ENCODE assay signal across 11 cellular contexts in the genomic region with DNA sequence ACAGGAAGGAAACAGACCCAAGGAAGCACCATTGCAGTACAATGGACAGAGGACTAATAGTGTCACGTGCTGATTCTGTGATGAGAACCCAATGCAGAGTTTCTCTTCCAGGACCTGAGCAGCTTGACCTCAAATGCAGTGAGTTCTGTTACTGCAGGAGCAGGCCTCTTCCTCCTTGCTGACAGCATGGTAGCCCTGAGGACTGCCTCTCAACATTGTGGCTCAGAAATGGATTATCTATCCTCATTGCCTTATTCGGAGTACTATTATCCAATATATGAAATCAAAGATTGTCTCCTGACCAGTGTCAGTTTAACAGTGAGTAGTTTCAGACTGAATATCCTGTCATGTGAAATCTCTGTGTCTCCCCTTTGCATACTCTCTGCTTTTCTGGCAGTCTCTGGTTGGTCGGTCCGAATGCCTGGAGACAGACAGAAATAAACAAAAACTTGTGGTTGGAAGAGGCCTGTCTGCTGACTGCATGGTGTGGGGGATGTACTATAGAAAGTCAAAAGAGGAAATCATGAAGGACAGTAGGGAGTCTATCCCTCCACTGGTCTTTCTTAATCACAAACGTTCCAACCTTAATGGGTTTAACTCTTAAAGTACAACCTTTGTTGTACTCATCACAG. TPM values are rescaled to one million over a fixed set of nuclear protein-coding genes. Genes with fewer than 3 reads are reported as not detected.
DNase-seq lines count a peak whose midpoint lies in the region; ATAC-seq and TF ChIP-seq lines count a peak whose summit lies in the region.
"Had no signal": no experiment of that assay in that cellular context is flagged by ENCODE, and none has a peak within 500 bp of the region (broad histone marks: within the 10 kb centered on the region; RNA-seq: fewer than 3 reads in every experiment).

No MANE protein-coding gene starts in this region.

- H3K27me3 Mint-ChIP-seq in type B pancreatic cell: no peaks in the 10 kb centered on the region

- no peaks in the 10 kb centered on the region for H3K36me3 Mint-ChIP-seq in type B pancreatic cell

- H3K9me3 Mint-ChIP-seq in type B pancreatic cell: no peaks in the 10 kb centered on the region

- H3K4me3 Mint-ChIP-seq in type B pancreatic cell: no peak overlapping the region

- peak; percentile 49 for DNase-seq in GM13977 (ENCODE audit: low spot score)
- DNase-seq in foreskin melanocyte: peak; percentile 99
- no peak for DNase-seq in type B pancreatic cell (ENCODE audit: extremely low spot score, unreplicated experiment)
- no peak for DNase-seq in H7
- DNase-seq in activated CD8-positive, alpha-beta memory T cell treated with anti-CD3 and anti-CD28 coated beads, Interleukin-2, amount 50 U/mL, for 4 hours: no peak
- no peak for DNase-seq in effector memory CD4-positive, alpha-beta T cell
- DNase-seq: activated CD4-positive, alpha-beta T cell treated with anti-CD3 and anti-CD28 coated beads, Interleukin-2, amount 50 U/mL, for 48 hours; DMS 273 treated with DMSO at 0.1 percent for 48 hours; effector CD4-positive, alpha-beta T cell had no signal

- H3K4me1 Mint-ChIP-seq in type B pancreatic cell (ENCODE audit: unreplicated experiment): no peaks in the 10 kb centered on the region

- no peaks in the 10 kb centered on the region for H3K36me3 ChIP-seq in H7 (replicated peaks; ENCODE audit: control insufficient read depth, insufficient read depth, low read length)
- H3K36me3 ChIP-seq in effector memory CD4-positive, alpha-beta T cell (ENCODE audit: control insufficient read depth, insufficient read depth, low read length): no peaks in the 10 kb centered on the region

- no peak overlapping the region for H3K27ac Mint-ChIP-seq in type B pancreatic cell

- no peak overlapping the region for H3K4me3 ChIP-seq in H7 (ENCODE audit: insufficient read depth, low read depth, low read length)
- H3K4me3 ChIP-seq in effector memory CD4-positive, alpha-beta T cell (ENCODE audit: insufficient read depth, low read depth, low read length, poor library complexity, severe bottlenecking): no peak overlapping the region

- no peak for TF ChIP-seq CTCF in GM13977 (IDR thresholded peaks at IDR 0.05; ENCODE audit: extremely low read depth, insufficient read depth, missing control alignments)
- TF ChIP-seq CTCF in type B pancreatic cell (conservative IDR thresholded peaks at IDR 0.05): no peak

- H3K27me3 ChIP-seq in H7 (ENCODE audit: control insufficient read depth, insufficient read depth, low read length): no peaks in the 10 kb centered on the region
- peaks cover 2% of the 10 kb centered on the region for H3K27me3 ChIP-seq in effector memory CD4-positive, alpha-beta T cell (replicated peaks; ENCODE audit: control insufficient read depth, insufficient read depth, low read length, poor library complexity, severe bottlenecking)

- ATAC-seq in GM21447 (IDR thresholded peaks at IDR 0.05; ENCODE audit: unreplicated experiment): peak; percentile 95
- peak; percentile 78 for ATAC-seq in HG03439 (IDR thresholded peaks at IDR 0.05; ENCODE audit: unreplicated experiment)

- H3K27ac ChIP-seq in effector memory CD4-positive, alpha-beta T cell (ENCODE audit: insufficient read depth, low read length, poor library complexity, severe bottlenecking): no peak overlapping the region

- no peaks in the 10 kb centered on the region for H3K9me3 ChIP-seq in effector memory CD4-positive, alpha-beta T cell (ENCODE audit: control insufficient read depth, low read length)

- no peaks in the 10 kb centered on the region for H3K4me1 ChIP-seq in effector memory CD4-positive, alpha-beta T cell (ENCODE audit: control insufficient read depth, insufficient read depth, low read length, poor library complexity, severe bottlenecking)

- in situ Hi-C loops in GM13977 (cut with MboI; ENCODE audit: low pct_unique_long_range_greater_than_20kb, low sequenced_read_pairs, unreplicated experiment): no loop called here

RNA-seq across cellular contexts. Expression of a gene that starts 6.9 kb away (rescaled TPM):
- total RNA-seq in type B pancreatic cell (ENCODE audit: low replicate concordance): not detected in 2 replicates
- total RNA-seq in H7 (2014; rRNA removed; shearing (Covaris generic)): not detected in 2 replicates

RNA-seq across cellular contexts. Expression of a gene that starts 11.1 kb away (rescaled TPM):
- not detected in 2 replicates for total RNA-seq in type B pancreatic cell (ENCODE audit: low replicate concordance)
- not detected in 2 replicates for total RNA-seq in H7 (2014; rRNA removed; shearing (Covaris generic))

RNA-seq across cellular contexts. Expression of a gene that starts 40.0 kb away (rescaled TPM):
- total RNA-seq in type B pancreatic cell (ENCODE audit: low replicate concordance): not detected in 2 replicates
- not detected in 2 replicates for total RNA-seq in H7 (2014; rRNA removed; shearing (Covaris generic))

Comparison
In these comparisons a context has a peak if more than half of its experiments do, and no peak if none do; other contexts are left out.
1. DNase-seq: peak in GM13977 (single experiment) and foreskin melanocyte (single experiment); none in type B pancreatic cell (single experiment), H7 (single experiment), activated CD8-positive, alpha-beta memory T cell treated with anti-CD3 and anti-CD28 coated beads, Interleukin-2, amount 50 U/mL, for 4 hours (single experiment) and effector memory CD4-positive, alpha-beta T cell (0 of 3).